ENCODE assay signal across 8 cellular contexts in the genomic region with DNA sequence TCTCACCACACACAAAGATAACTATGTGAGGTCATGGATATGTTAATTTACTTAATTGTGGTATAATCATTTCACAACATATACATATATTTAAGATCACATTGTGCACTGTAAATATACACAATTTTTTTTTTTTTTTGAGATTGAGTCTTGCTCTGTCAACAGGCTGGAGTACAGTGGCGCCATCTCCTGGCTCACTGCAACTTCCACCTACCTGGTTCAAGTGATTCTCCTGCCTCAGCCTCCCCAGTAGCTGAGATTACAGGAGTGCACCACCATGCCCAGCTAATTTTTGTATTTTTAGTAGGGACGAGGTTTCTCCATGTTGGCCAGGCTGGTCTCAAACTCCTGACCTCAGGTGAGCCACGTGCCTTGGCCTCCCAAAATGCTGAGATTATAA. TPM values are rescaled to one million over a fixed set of nuclear protein-coding genes. Genes with fewer than 3 reads are reported as not detected.
A peak's percentile ranks its signal among the peaks of the same experiment; 100 is the strongest.
DNase-seq lines count a peak whose midpoint lies in the region; ATAC-seq lines count a peak whose summit lies in the region.

No MANE protein-coding gene starts in this region.

- DNase-seq in COLO668 (lab: John Stamatoyannopoulos, UW; ENCODE audit: unreplicated experiment) (peak; percentile 4), MV-4-11 (lab: John Stamatoyannopoulos, UW) (peak; percentile 17), left colon (peak; percentile 41 to 65), globus pallidus (ENCODE audit: low spot score) (no peak), NCI-H446 treated with DMSO at 0.1 percent for 48 hours (lab: John Stamatoyannopoulos, UW) (no peak)
- peak; percentile 21 for DNase-seq in activated T-helper 2 cell treated with anti-CD3 and anti-CD28 coated beads, Interferon-gamma antibody, Interleukin-2, Interleukin-4, amounts not matched to agents 10 μg/mL and 5 μg/mL and 100 μg/mL, durations not matched to agents 14 hours and 24 hours and 36 hours (ENCODE audit: low spot score)
- DNase-seq in stimulated activated naive CD8-positive, alpha-beta T cell treated with anti-CD3 and anti-CD28 coated beads, Interleukin-15, amount 100 ng/mL, for 72 hours: peak; percentile 12 to 55

- peaks cover 1% of the 10 kb centered on the region for H3K9me3 Mint-ChIP-seq in activated T-helper 2 cell treated with anti-CD3 and anti-CD28 coated beads, Interferon-gamma antibody, Interleukin-2, Interleukin-4, amounts not matched to agents 10 μg/mL and 5 μg/mL and 100 μg/mL, durations not matched to agents 14 hours and 24 hours and 36 hours
- peaks cover 0 to under 1% of the 10 kb centered on the region in 2 donors for H3K9me3 Mint-ChIP-seq in stimulated activated naive CD8-positive, alpha-beta T cell treated with anti-CD3 and anti-CD28 coated beads, Interleukin-15, amount 100 ng/mL, for 72 hours

- peaks cover 11% of the 10 kb centered on the region for H3K27me3 Mint-ChIP-seq in activated T-helper 2 cell treated with anti-CD3 and anti-CD28 coated beads, Interferon-gamma antibody, Interleukin-2, Interleukin-4, amounts not matched to agents 10 μg/mL and 5 μg/mL and 100 μg/mL, durations not matched to agents 14 hours and 24 hours and 36 hours (ENCODE audit: low read depth)
- peaks cover 18% of the 10 kb centered on the region for H3K27me3 Mint-ChIP-seq in stimulated activated naive CD8-positive, alpha-beta T cell treated with anti-CD3 and anti-CD28 coated beads, Interleukin-15, amount 100 ng/mL, for 72 hours

- no peaks in the 10 kb centered on the region for H3K36me3 Mint-ChIP-seq in activated T-helper 2 cell treated with anti-CD3 and anti-CD28 coated beads, Interferon-gamma antibody, Interleukin-2, Interleukin-4, amounts not matched to agents 10 μg/mL and 5 μg/mL and 100 μg/mL, durations not matched to agents 14 hours and 24 hours and 36 hours (ENCODE audit: low read depth)

- H3K4me3 Mint-ChIP-seq in activated T-helper 2 cell treated with anti-CD3 and anti-CD28 coated beads, Interferon-gamma antibody, Interleukin-2, Interleukin-4, amounts not matched to agents 10 μg/mL and 5 μg/mL and 100 μg/mL, durations not matched to agents 14 hours and 24 hours and 36 hours (ENCODE audit: low read depth): no peak overlapping the region
- H3K4me3 Mint-ChIP-seq in stimulated activated naive CD8-positive, alpha-beta T cell treated with anti-CD3 and anti-CD28 coated beads, Interleukin-15, amount 100 ng/mL, for 72 hours: no peak overlapping the region

- no peaks in the 10 kb centered on the region for H3K4me1 Mint-ChIP-seq in activated T-helper 2 cell treated with anti-CD3 and anti-CD28 coated beads, Interferon-gamma antibody, Interleukin-2, Interleukin-4, amounts not matched to agents 10 μg/mL and 5 μg/mL and 100 μg/mL, durations not matched to agents 14 hours and 24 hours and 36 hours (ENCODE audit: low read depth)
- H3K4me1 Mint-ChIP-seq in stimulated activated naive CD8-positive, alpha-beta T cell treated with anti-CD3 and anti-CD28 coated beads, Interleukin-15, amount 100 ng/mL, for 72 hours: no peaks in the 10 kb centered on the region

- intact Hi-C loops in activated T-helper 2 cell treated with anti-CD3 and anti-CD28 coated beads, Interferon-gamma antibody, Interleukin-2, Interleukin-4, amounts not matched to agents 10 μg/mL and 5 μg/mL and 100 μg/mL, durations not matched to agents 14 hours and 24 hours and 36 hours (cut with micrococcal nuclease): loop anchor here (10.0 kb wide), 1 partner anchor 282 kb away; the partner anchor contains the start of gene MMP15
- intact Hi-C loops in left colon (cut with DNase I, micrococcal nuclease): no loop called here

- H3K27ac Mint-ChIP-seq in activated T-helper 2 cell treated with anti-CD3 and anti-CD28 coated beads, Interferon-gamma antibody, Interleukin-2, Interleukin-4, amounts not matched to agents 10 μg/mL and 5 μg/mL and 100 μg/mL, durations not matched to agents 14 hours and 24 hours and 36 hours: no peak overlapping the region
- no peak overlapping the region for H3K27ac Mint-ChIP-seq in stimulated activated naive CD8-positive, alpha-beta T cell treated with anti-CD3 and anti-CD28 coated beads, Interleukin-15, amount 100 ng/mL, for 72 hours

- ATAC-seq in left colon: peak; percentile 50
- ATAC-seq in stimulated activated naive CD8-positive, alpha-beta T cell treated with anti-CD3 and anti-CD28 coated beads, Interleukin-15, amount 100 ng/mL, for 72 hours: no peak
- no peak for ATAC-seq in HG02588 (IDR thresholded peaks at IDR 0.05; ENCODE audit: unreplicated experiment)

RNA-seq across cellular contexts. Expression of gene PRSS54, which starts 11.5 kb away (rescaled TPM):
- total RNA-seq in activated T-helper 2 cell treated with anti-CD3 and anti-CD28 coated beads, Interferon-gamma antibody, Interleukin-2, Interleukin-4, amounts not matched to agents 10 μg/mL and 5 μg/mL and 100 μg/mL, durations not matched to agents 14 hours and 24 hours and 36 hours: not detected in 2 replicates
- not detected for total RNA-seq in left colon

Comparison
In these comparisons a context has a peak if more than half of its experiments do, and no peak if none do; other contexts are left out.
1. DNase-seq: peak in COLO668 (single experiment), MV-4-11 (single experiment), activated T-helper 2 cell treated with anti-CD3 and anti-CD28 coated beads, Interferon-gamma antibody, Interleukin-2, Interleukin-4, amounts not matched to agents 10 μg/mL and 5 μg/mL and 100 μg/mL, durations not matched to agents 14 hours and 24 hours and 36 hours (single experiment), left colon (2 of 2) and stimulated activated naive CD8-positive, alpha-beta T cell treated with anti-CD3 and anti-CD28 coated beads, Interleukin-15, amount 100 ng/mL, for 72 hours (2 of 2); none in globus pallidus (single experiment) and NCI-H446 treated with DMSO at 0.1 percent for 48 hours (single experiment).